In genomic region chr12:54337854-54338650, GRCh38 we compare ENCODE assay signal across 17 cellular contexts. TPM values are rescaled to one million over a fixed set of nuclear protein-coding genes. Genes with fewer than 3 reads are reported as not detected.
DNase-seq lines count a peak whose midpoint lies in the region; ATAC-seq and TF ChIP-seq lines count a peak whose summit lies in the region.
"Had no signal": no experiment of that assay in that cellular context is flagged by ENCODE, and none has a peak within 500 bp of the region (broad histone marks: within the 10 kb centered on the region; RNA-seq: fewer than 3 reads in every experiment).

No MANE protein-coding gene starts in this region.

- in situ Hi-C loops in GM23248 (cut with MboI), result no loop called here

- H3K4me3 ChIP-seq in GM23248 (no peak overlapping the region), left lung (no peak overlapping the region), smooth muscle cell (no peak overlapping the region)

- H3K4me3 Mint-ChIP-seq in chondrocyte (ENCODE audit: unreplicated experiment), result no peak overlapping the region
- H3K4me3 Mint-ChIP-seq: activated CD4-positive, alpha-beta T cell treated with anti-CD3 and anti-CD28 coated beads, Interleukin-2, amount 10 ng/mL, durations not matched to agents 7 days and 5 days had no signal

- no peaks in the 10 kb centered on the region for H3K27me3 Mint-ChIP-seq in chondrocyte (ENCODE audit: low read depth)
- H3K27me3 Mint-ChIP-seq: activated CD4-positive, alpha-beta T cell treated with anti-CD3 and anti-CD28 coated beads, Interleukin-2, amount 10 ng/mL, durations not matched to agents 7 days and 5 days had no signal

- H3K9me3 ChIP-seq in GM23248 (ENCODE audit: low read depth) (no peaks in the 10 kb centered on the region), left lung (no peaks in the 10 kb centered on the region), smooth muscle cell (replicated peaks; ENCODE audit: low read depth) (no peaks in the 10 kb centered on the region)
- H3K9me3 ChIP-seq: BE2C, SK-N-SH had no signal

- ATAC-seq in left lung, result peak; percentile 60
- ATAC-seq in GM21526 (IDR thresholded peaks at IDR 0.05; ENCODE audit: low FRiP score, unreplicated experiment), result no peak

- peak overlapping the region; percentile 23 for H3K27ac Mint-ChIP-seq in chondrocyte (ENCODE audit: unreplicated experiment)
- H3K27ac Mint-ChIP-seq: activated CD4-positive, alpha-beta T cell treated with anti-CD3 and anti-CD28 coated beads, Interleukin-2, amount 10 ng/mL, durations not matched to agents 7 days and 5 days had no signal

- H3F3A ChIP-seq in GM23248 (ENCODE audit: insufficient read depth) (peaks cover 29% of the 10 kb centered on the region), smooth muscle cell (ENCODE audit: low read depth) (peaks cover 14% of the 10 kb centered on the region)

- H3K27ac ChIP-seq in GM23248 (peak overlapping the region; percentile 27), left lung (peak overlapping the region; percentile 38 to 56), smooth muscle cell (ENCODE audit: low read depth) (peak overlapping the region; percentile 39)

- H3K4me1 ChIP-seq in GM23248 (ENCODE audit: insufficient read depth), result peaks cover 18% of the 10 kb centered on the region
- peaks cover 27 to 56% of the 10 kb centered on the region in 2 donors for H3K4me1 ChIP-seq in left lung
- peaks cover 46% of the 10 kb centered on the region for H3K4me1 ChIP-seq in smooth muscle cell (ENCODE audit: low read depth)

- intact Hi-C loops in left lung (cut with DNase I), result no loop called here

- H3K36me3 Mint-ChIP-seq in chondrocyte (ENCODE audit: low read depth), result peaks cover 13% of the 10 kb centered on the region

- H3K9ac ChIP-seq in GM23248, result peak overlapping the region; percentile 10; the same call in 1 of the 2 replicates
- H3K9ac ChIP-seq in smooth muscle cell (ENCODE audit: low read depth), result no peak overlapping the region
- H3K9ac ChIP-seq: SK-N-SH had no signal

- H3K4me2 ChIP-seq in GM23248 (ENCODE audit: unreplicated experiment) (peak overlapping the region; percentile 50), smooth muscle cell (no peak overlapping the region)
- H3K4me2 ChIP-seq: SK-N-SH had no signal

- WGBS in GM23248 (ENCODE audit: low coverage in 1 of 2, low lambda C conversion rate in 2 of 2, missing lambda C conversion rate in 2 of 2), 2 experiments, result 32 to 41% methylated on average over 3 of the region's 3 CpGs
- WGBS in smooth muscle cell (ENCODE audit: low lambda C conversion rate), result 83% methylated on average over 3 of the region's 3 CpGs

- no peaks in the 10 kb centered on the region for H3K9me2 ChIP-seq in GM23248 (ENCODE audit: insufficient read depth)
- H3K9me2 ChIP-seq: SK-N-SH had no signal

- no peaks in the 10 kb centered on the region for H3K9me3 Mint-ChIP-seq in chondrocyte (ENCODE audit: low read depth)
- H3K9me3 Mint-ChIP-seq: activated CD4-positive, alpha-beta T cell treated with anti-CD3 and anti-CD28 coated beads, Interleukin-2, amount 10 ng/mL, durations not matched to agents 7 days and 5 days had no signal

- H3K36me3 ChIP-seq in GM23248 (ENCODE audit: low read depth) (peaks cover 1% of the 10 kb centered on the region; the same call in 1 of the 2 replicates), left lung (peaks cover 6 to 30% of the 10 kb centered on the region in 2 donors), smooth muscle cell (ENCODE audit: low read depth) (no peaks in the 10 kb centered on the region)

- no peak for TF ChIP-seq CTCF in chondrocyte (IDR thresholded peaks at IDR 0.05)
- no peak for TF ChIP-seq CTCF in left lung (IDR thresholded peaks at IDR 0.05)
- TF ChIP-seq CTCF in smooth muscle cell (IDR thresholded peaks at IDR 0.05; ENCODE audit: borderline replicate concordance, insufficient read depth, poor library complexity, severe bottlenecking), result no peak

- H4K20me1 ChIP-seq in GM23248 (ENCODE audit: insufficient read depth) (peaks cover 12% of the 10 kb centered on the region; the same call in 1 of the 2 replicates), smooth muscle cell (ENCODE audit: low read depth) (peaks cover 94% of the 10 kb centered on the region)

- peaks cover 24% of the 10 kb centered on the region for H3K4me1 Mint-ChIP-seq in chondrocyte (ENCODE audit: low read depth)

- no peak overlapping the region for H2AFZ ChIP-seq in GM23248
- no peak overlapping the region for H2AFZ ChIP-seq in smooth muscle cell (ENCODE audit: low read depth)

- H3K27me3 ChIP-seq in GM23248 (replicated peaks; ENCODE audit: insufficient read depth), result no peaks in the 10 kb centered on the region
- no peaks in the 10 kb centered on the region for H3K27me3 ChIP-seq in left lung
- no peaks in the 10 kb centered on the region for H3K27me3 ChIP-seq in smooth muscle cell (ENCODE audit: low read depth)
- H3K27me3 ChIP-seq: BE2C had no signal

- peaks cover 95% of the 10 kb centered on the region for H3K79me2 ChIP-seq in GM23248 (ENCODE audit: insufficient read depth)
- peaks cover 60% of the 10 kb centered on the region for H3K79me2 ChIP-seq in smooth muscle cell (ENCODE audit: low read depth)

- DNase-seq in GM23248, result peak; percentile 63
- no peak for DNase-seq in chondrocyte (ENCODE audit: low spot score)
- DNase-seq in left lung, result no peak
- DNase-seq in smooth muscle cell (lab: John Stamatoyannopoulos, UW; ENCODE audit: unreplicated experiment), result no peak
- DNase-seq in NCI-H226, result no peak
- no peak for DNase-seq in HT-29 (ENCODE audit: low spot score)
- no peak for DNase-seq in T1000 (lab: John Stamatoyannopoulos, UW)
- DNase-seq: activated CD4-positive, alpha-beta T cell treated with anti-CD3 and anti-CD28 coated beads, Interleukin-2, amount 10 ng/mL, durations not matched to agents 7 days and 5 days; activated gamma-delta T cell; BE2C; dermis blood vessel endothelial cell; GF-D8; SK-N-SH; stimulated activated CD4-positive, alpha-beta T cell treated with anti-CD3 and anti-CD28 coated beads, Interleukin-2, amount 100 ng/mL, for 24 hours had no signal

RNA-seq across cellular contexts. Expression of gene COPZ1, which starts 13.1 kb away (rescaled TPM):
- 149 and 204 TPM in 2 replicates for total RNA-seq in GM23248 (2014; rRNA removed; shearing (Covaris generic))
- 170 and 183 TPM in 2 replicates for polyA plus RNA-seq in GM23248 (2016; fragmentation: Nextera tagmentation; extraction: Ambion mirVana)
- total RNA-seq in chondrocyte, result 101 to 119 TPM (median 108 TPM) in 3 replicates
- 100 to 1,000 TPM; 157 to 184 TPM for total RNA-seq in left lung
- total RNA-seq in smooth muscle cell, result 147 and 163 TPM in 2 replicates
- polyA plus RNA-seq in smooth muscle cell, result 214 and 219 TPM in 2 replicates
- 83.7 and 89.9 TPM in 2 replicates for total RNA-seq in HT-29 (2014; rRNA removed; shearing (Covaris generic))

RNA-seq across cellular contexts. Expression of gene GPR84, which starts 26.2 kb away (rescaled TPM):
- total RNA-seq in GM23248 (2014; rRNA removed; shearing (Covaris generic)), result not detected in 2 replicates
- polyA plus RNA-seq in GM23248 (2016; fragmentation: Nextera tagmentation; extraction: Ambion mirVana) (not detected in 2 replicates), smooth muscle cell (0.46 TPM in 1 of 2 replicates, not detected in the other)
- total RNA-seq in chondrocyte (not detected in 3 replicates), left lung (10 to 100 TPM in 1 of 2 donors, under 1 TPM in 1; 0.99 to 10.3 TPM), smooth muscle cell (0.09 and 0.13 TPM in 2 replicates)
- total RNA-seq in HT-29 (2014; rRNA removed; shearing (Covaris generic)), result not detected in 2 replicates
- total RNA-seq: HT1080 had no signal
- polyA plus RNA-seq: neural cell had no signal

RNA-seq across cellular contexts. Expression of gene NFE2, which starts 37.2 kb away (rescaled TPM):
- not detected in 2 replicates for total RNA-seq in GM23248 (2014; rRNA removed; shearing (Covaris generic))
- polyA plus RNA-seq in GM23248 (2016; fragmentation: Nextera tagmentation; extraction: Ambion mirVana), result 0.46 TPM in 1 of 2 replicates, not detected in the other
- total RNA-seq in chondrocyte, result not detected in 3 replicates
- total RNA-seq in left lung, result 10 to 100 TPM in 1 of 2 donors, 1 to 10 TPM in 1; 2.9 to 21.3 TPM
- total RNA-seq in smooth muscle cell, result 0.13 TPM in 1 of 2 replicates, not detected in the other
- polyA plus RNA-seq in smooth muscle cell, result 0.24 and 1.9 TPM in 2 replicates
- total RNA-seq in HT-29 (2014; rRNA removed; shearing (Covaris generic)), result 0.20 TPM in 1 of 2 replicates, not detected in the other
- total RNA-seq: activated CD4-positive, alpha-beta T cell treated with anti-CD3 and anti-CD28 coated beads, Interleukin-2, amount 10 ng/mL, durations not matched to agents 7 days and 5 days; dermis blood vessel endothelial cell had no signal
- polyA plus RNA-seq: neural cell had no signal

RNA-seq across cellular contexts. Expression of gene ZNF385A, which starts 46.5 kb away (rescaled TPM):
- total RNA-seq in GM23248 (2014; rRNA removed; shearing (Covaris generic)), result 1.6 and 1.8 TPM in 2 replicates
- polyA plus RNA-seq in GM23248 (2016; fragmentation: Nextera tagmentation; extraction: Ambion mirVana), result 2.9 and 3.1 TPM in 2 replicates
- 5.5 to 6.8 TPM (median 6.4 TPM) in 3 replicates for total RNA-seq in chondrocyte
- total RNA-seq in left lung, result 10 to 100 TPM; 18.1 to 19.0 TPM
- total RNA-seq in smooth muscle cell, result 9.3 and 20.2 TPM in 2 replicates
- 6.5 and 17.2 TPM in 2 replicates for polyA plus RNA-seq in smooth muscle cell
- 0.10 and 1.3 TPM in 2 replicates for total RNA-seq in HT-29 (2014; rRNA removed; shearing (Covaris generic))

RNA-seq across cellular contexts. Expression of gene HNRNPA1, which starts 57.5 kb away (rescaled TPM):
- 217 and 226 TPM in 2 replicates for total RNA-seq in GM23248 (2014; rRNA removed; shearing (Covaris generic))
- polyA plus RNA-seq in GM23248 (2016; fragmentation: Nextera tagmentation; extraction: Ambion mirVana) (346 and 351 TPM in 2 replicates), smooth muscle cell (440 and 451 TPM in 2 replicates)
- total RNA-seq in chondrocyte (485 to 774 TPM (median 502 TPM) in 3 replicates), left lung (100 to 1,000 TPM; 652 to 783 TPM), smooth muscle cell (378 and 483 TPM in 2 replicates)
- total RNA-seq in HT-29 (2014; rRNA removed; shearing (Covaris generic)), result 283 and 287 TPM in 2 replicates
